ENCODE assay signal across 26 cellular contexts in the genomic region with DNA sequence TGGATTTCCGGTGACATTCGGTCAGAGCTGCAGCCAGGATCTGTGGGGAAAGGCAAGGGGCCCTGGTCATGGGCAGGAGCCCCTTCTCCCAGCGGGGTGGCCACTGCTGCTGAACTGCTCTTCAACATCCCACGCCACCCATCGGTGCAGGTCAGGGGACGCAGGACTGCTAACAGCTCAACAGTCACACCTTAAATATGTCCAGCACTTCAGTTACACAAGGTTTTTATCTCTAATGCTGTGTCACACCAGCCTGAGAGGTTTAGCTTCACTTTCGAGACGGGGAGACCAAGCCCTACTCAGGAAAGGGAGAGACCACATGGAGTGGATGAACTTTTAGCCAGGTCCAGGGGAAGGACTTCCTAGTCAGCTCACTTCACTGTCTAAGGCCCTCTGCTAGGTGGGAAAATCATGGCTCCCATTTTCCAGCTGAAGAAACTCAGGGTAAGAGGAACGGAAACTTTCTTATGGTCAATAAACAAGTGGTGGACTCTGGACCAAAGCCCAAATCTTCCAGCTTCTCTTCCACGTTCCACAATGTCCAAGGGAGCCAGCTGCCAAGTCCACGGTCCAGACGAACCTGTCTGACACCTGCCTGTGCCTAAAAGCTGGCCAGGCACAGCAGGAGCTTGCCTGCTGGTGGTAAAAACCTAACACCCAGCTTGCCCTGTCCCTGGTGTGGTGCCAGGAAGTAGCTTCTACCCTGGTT. TPM values are rescaled to one million over a fixed set of nuclear protein-coding genes. Genes with fewer than 3 reads are reported as not detected.
DNase-seq lines count a peak whose midpoint lies in the region; ATAC-seq and TF ChIP-seq lines count a peak whose summit lies in the region.
"Had no signal": no experiment of that assay in that cellular context is flagged by ENCODE, and none has a peak within 500 bp of the region (broad histone marks: within the 10 kb centered on the region; RNA-seq: fewer than 3 reads in every experiment).

No MANE protein-coding gene starts in this region.

- no peaks in the 10 kb centered on the region for H3K4me1 ChIP-seq in osteoblast (ENCODE audit: insufficient read depth, low read length)
- H3K4me1 ChIP-seq: body of pancreas had no signal

- no peak for DNase-seq in CD4-positive, alpha-beta T cell
- no peak for DNase-seq in dorsolateral prefrontal cortex
- DNase-seq in osteoblast (ENCODE audit: insufficient read length, low spot score, missing footprints), result peak; percentile 58
- no peak for DNase-seq in cerebellum (ENCODE audit: low spot score)
- no peak for DNase-seq in caudate nucleus (lab: John Stamatoyannopoulos, UW)
- DNase-seq: activated CD4-positive, alpha-beta T cell treated with anti-CD3 and anti-CD28 coated beads for 4 hours; activated CD8-positive, alpha-beta memory T cell treated with anti-CD3 and anti-CD28 coated beads for 24 hours; activated gamma-delta T cell treated with Interleukin-2 at 50 U/mL for 16 hours; body of pancreas; CD4-positive, alpha-beta memory T cell; DMS 273 treated with DMSO at 0.1 percent for 48 hours; effector CD8-positive, alpha-beta T cell; EL; KBM-7; kidney glomerular epithelial cell; NCI-H146; NCI-H2107; OCI-M1; sigmoid colon; stimulated activated CD4-positive, alpha-beta T cell treated with anti-CD3 and anti-CD28 coated beads, Interleukin-4, amount 100 ng/mL, for 24 hours had no signal

- H3K4me3 ChIP-seq in dorsolateral prefrontal cortex (no peak overlapping the region), osteoblast (ENCODE audit: insufficient read depth, low read length) (no peak overlapping the region)
- H3K4me3 ChIP-seq: body of pancreas, neural progenitor cell, sigmoid colon had no signal

- H3K79me2 ChIP-seq in osteoblast (ENCODE audit: insufficient read depth, low read length), result peaks cover 23% of the 10 kb centered on the region

- H3K27me3 Mint-ChIP-seq in CD4-positive, alpha-beta T cell, result no peaks in the 10 kb centered on the region
- H3K27me3 Mint-ChIP-seq: CD4-positive, alpha-beta memory T cell; stimulated activated memory B cell treated with anti-CD40 and anti-IgM and Interleukin-4, amounts not matched to agents 10 μg/mL and 1 μg/mL and 100 μg/mL, for 72 hours had no signal

- H4K20me1 ChIP-seq in osteoblast (ENCODE audit: insufficient read depth, low read length), result peaks cover 5% of the 10 kb centered on the region

- no peaks in the 10 kb centered on the region for H3K4me1 Mint-ChIP-seq in CD4-positive, alpha-beta T cell (ENCODE audit: low read depth)
- H3K4me1 Mint-ChIP-seq: stimulated activated memory B cell treated with anti-CD40 and anti-IgM and Interleukin-4, amounts not matched to agents 10 μg/mL and 1 μg/mL and 100 μg/mL, for 72 hours had no signal

- H3K9me3 ChIP-seq in CD4-positive, alpha-beta T cell (ENCODE audit: control insufficient read depth, low read length), result no peaks in the 10 kb centered on the region
- no peaks in the 10 kb centered on the region for H3K9me3 ChIP-seq in osteoblast (ENCODE audit: low read depth, low read length)
- H3K9me3 ChIP-seq: body of pancreas, sigmoid colon had no signal

- no peak overlapping the region for H3K27ac ChIP-seq in CD4-positive, alpha-beta T cell (ENCODE audit: low read depth, low read length)
- H3K27ac ChIP-seq in dorsolateral prefrontal cortex (peak overlapping the region in 34 of 59 donors; percentile 2 to 98 (median 93)), osteoblast (ENCODE audit: low read depth, low read length) (no peak overlapping the region), caudate nucleus (ENCODE audit: low read depth, low read length) (no peak overlapping the region)
- H3K27ac ChIP-seq: body of pancreas, neural progenitor cell, sigmoid colon had no signal

- peak; percentile 34; the same call in 1 of the 2 replicates for TF ChIP-seq EP300 in Ishikawa (IDR thresholded peaks at IDR 0.05; ENCODE audit: borderline replicate concordance)

- POLR2A ChIA-PET in CD4-positive, alpha-beta T cell (lab: Charles Lee), result interaction anchor here (1.2 kb wide), 1 partner anchor 24 kb away, joined by 6 read pairs; a partner anchor contains a TSS

- peaks cover 90% of the 10 kb centered on the region for H3K36me3 Mint-ChIP-seq in CD4-positive, alpha-beta T cell (ENCODE audit: low read depth)

- no peaks in the 10 kb centered on the region for H3K9me3 Mint-ChIP-seq in CD4-positive, alpha-beta T cell
- H3K9me3 Mint-ChIP-seq: CD4-positive, alpha-beta memory T cell; neural progenitor cell; stimulated activated memory B cell treated with anti-CD40 and anti-IgM and Interleukin-4, amounts not matched to agents 10 μg/mL and 1 μg/mL and 100 μg/mL, for 72 hours had no signal

- TF ChIP-seq CTCF in CD4-positive, alpha-beta T cell (IDR thresholded peaks at IDR 0.05), result no peak
- no peak for TF ChIP-seq CTCF in dorsolateral prefrontal cortex (IDR thresholded peaks at IDR 0.05 in 54 of 56, conservative IDR thresholded peaks at IDR 0.05 in 2 of 56; ENCODE audit: low read depth in 1 of 56, partially characterized antibody in 56 of 56)
- no peak for TF ChIP-seq CTCF in osteoblast (IDR thresholded peaks at IDR 0.05; ENCODE audit: extremely low read depth, low read depth, low read length)

- H3K4me3 Mint-ChIP-seq in CD4-positive, alpha-beta T cell, result no peak overlapping the region
- H3K4me3 Mint-ChIP-seq: CD4-positive, alpha-beta memory T cell; neural progenitor cell; stimulated activated memory B cell treated with anti-CD40 and anti-IgM and Interleukin-4, amounts not matched to agents 10 μg/mL and 1 μg/mL and 100 μg/mL, for 72 hours had no signal

- no peaks in the 10 kb centered on the region for H3K27me3 ChIP-seq in CD4-positive, alpha-beta T cell (ENCODE audit: control insufficient read depth, insufficient read depth, low read length)
- H3K27me3 ChIP-seq in dorsolateral prefrontal cortex (no peaks in the 10 kb centered on the region), osteoblast (ENCODE audit: insufficient read depth, low read length) (no peaks in the 10 kb centered on the region)
- H3K27me3 ChIP-seq: body of pancreas, neural progenitor cell, sigmoid colon had no signal

- TF ChIP-seq RAD21 in Ishikawa (IDR thresholded peaks at IDR 0.05; ENCODE audit: low read depth), result no peak

- H2AFZ ChIP-seq in osteoblast (ENCODE audit: low read length), result no peak overlapping the region
- H2AFZ ChIP-seq: neural progenitor cell had no signal

- CTCF ChIA-PET in CD4-positive, alpha-beta T cell (lab: Charles Lee), result no interaction called here

- intact Hi-C loops in CD4-positive, alpha-beta T cell (cut with DNase I, micrococcal nuclease), result no loop called here
- intact Hi-C loops in dorsolateral prefrontal cortex (cut with DNase I), result no loop called here

- peaks cover 88% of the 10 kb centered on the region for H3K36me3 ChIP-seq in osteoblast (ENCODE audit: insufficient read depth, low read length)

- H3K27ac Mint-ChIP-seq in CD4-positive, alpha-beta T cell, result peak overlapping the region; percentile 49
- H3K27ac Mint-ChIP-seq: neural progenitor cell; stimulated activated memory B cell treated with anti-CD40 and anti-IgM and Interleukin-4, amounts not matched to agents 10 μg/mL and 1 μg/mL and 100 μg/mL, for 72 hours had no signal

- H3K4me2 ChIP-seq in osteoblast (ENCODE audit: insufficient read depth, low read length), result no peak overlapping the region
- H3K4me2 ChIP-seq: neural progenitor cell had no signal

- no peak for ATAC-seq in CD4-positive, alpha-beta T cell (ENCODE audit: poor library complexity)
- no peak for ATAC-seq in GM19397 (IDR thresholded peaks at IDR 0.05; ENCODE audit: unreplicated experiment)
- ATAC-seq: body of pancreas; stimulated activated memory B cell treated with anti-CD40 and anti-IgM and Interleukin-4, amounts not matched to agents 10 μg/mL and 1 μg/mL and 100 μg/mL, for 72 hours had no signal

TF ChIP-seq in Ishikawa, 13 proteins besides CTCF, POLR2A, EP300 and RAD21:
- peak; percentile 76 for TF ChIP-seq NFIC (IDR thresholded peaks at IDR 0.05)
- TF ChIP-seq TCF12 (IDR thresholded peaks at IDR 0.05; ENCODE audit: low read depth), result no peak
- TF ChIP-seq YY1 (IDR thresholded peaks at IDR 0.05; ENCODE audit: low read depth), result no peak
TF ChIP-seq in Ishikawa: peak in this region for 1.

RNA-seq across cellular contexts. Expression of a gene that starts 21.0 kb away (rescaled TPM):
- 1 to 10 TPM; 1.7 to 1.8 TPM for total RNA-seq in CD4-positive, alpha-beta T cell
- total RNA-seq in dorsolateral prefrontal cortex, result 100 to 1,000 TPM in 3 of 120 experiments, 10 to 100 TPM in 117; 10.7 to 123 (median 32.2) TPM
- total RNA-seq in osteoblast, result 1.1 and 1.2 TPM in 2 replicates
- total RNA-seq in cerebellum, result 2.4 TPM
- total RNA-seq: H4, HT-29 had no signal

RNA-seq across cellular contexts. Expression of a gene that starts 24.3 kb away (rescaled TPM):
- 100 to 1,000 TPM; 163 to 172 TPM for total RNA-seq in CD4-positive, alpha-beta T cell
- total RNA-seq in dorsolateral prefrontal cortex (100 to 1,000 TPM; 115 to 243 (median 177) TPM), osteoblast (29.8 and 31.8 TPM in 2 replicates), cerebellum (27.9 TPM)

RNA-seq across cellular contexts. Expression of a gene that starts 39.6 kb away (rescaled TPM):
- 10 to 100 TPM; 29.5 to 32.7 TPM for total RNA-seq in CD4-positive, alpha-beta T cell
- total RNA-seq in dorsolateral prefrontal cortex (100 to 1,000 TPM in 112 of 120 experiments, 10 to 100 TPM in 8; 84.4 to 177 (median 117) TPM), osteoblast (43.6 and 53.6 TPM in 2 replicates), cerebellum (53.9 TPM)

RNA-seq across cellular contexts. Expression of a gene that starts 56.6 kb away (rescaled TPM):
- 10 to 100 TPM; 16.4 to 17.5 TPM for total RNA-seq in CD4-positive, alpha-beta T cell
- total RNA-seq in dorsolateral prefrontal cortex (10 to 100 TPM; 24.3 to 54.4 (median 39.0) TPM), osteoblast (21.5 and 22.8 TPM in 2 replicates), cerebellum (16.6 TPM)

Comparison
In these comparisons a context has a peak if more than half of its experiments do, and no peak if none do; other contexts are left out.
1. H3K27ac ChIP-seq: peak in dorsolateral prefrontal cortex (34 of 59); none in CD4-positive, alpha-beta T cell (single experiment), osteoblast (single experiment) and caudate nucleus (single experiment).